Comparison of ENCODE assay signal across 17 cellular contexts in the genomic region with DNA sequence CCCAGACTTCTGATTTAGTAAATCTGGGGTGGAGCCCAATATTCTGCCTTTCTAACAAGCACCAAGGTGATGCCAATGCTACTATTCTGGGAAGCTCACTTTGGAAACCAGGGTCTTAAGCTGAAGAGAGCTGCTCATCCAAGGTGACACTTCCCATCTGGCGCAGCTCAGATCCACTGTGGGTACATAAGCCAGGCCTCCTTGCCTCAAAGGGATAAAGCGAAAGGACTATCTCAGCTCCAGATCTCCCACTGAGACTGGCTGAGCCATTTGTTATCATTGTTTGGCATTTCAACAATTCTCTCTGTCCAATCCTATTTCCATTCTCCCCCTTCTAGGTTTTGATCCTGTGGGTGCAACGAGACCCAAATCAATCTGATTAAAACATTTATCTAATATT.
DNase-seq lines count a peak whose midpoint lies in the region; ATAC-seq and TF ChIP-seq lines count a peak whose summit lies in the region.
"Had no signal": no experiment of that assay in that cellular context is flagged by ENCODE, and none has a peak within 500 bp of the region (broad histone marks: within the 10 kb centered on the region; RNA-seq: fewer than 3 reads in every experiment).

No MANE protein-coding gene starts in this region.

- no peaks in the 10 kb centered on the region for H3K79me2 ChIP-seq in trophoblast cell (ENCODE audit: control insufficient read depth, insufficient read depth, low read length, poor library complexity)

- no peak overlapping the region for H3K14ac ChIP-seq in trophoblast cell (ENCODE audit: low read length)

- no peak overlapping the region for H2BK5ac ChIP-seq in trophoblast cell (ENCODE audit: low read depth, low read length, poor library complexity)

- WGBS in trophoblast cell (ENCODE audit: extremely low coverage, insufficient coverage, insufficient read length), result no CpG with 5 or more reads among the region's 3 CpGs

- no peak overlapping the region for H4K8ac ChIP-seq in trophoblast cell (ENCODE audit: low read depth, low read length)

- H3K4ac ChIP-seq in trophoblast cell (ENCODE audit: low read depth, low read length), result no peak overlapping the region

- H2AFZ ChIP-seq in trophoblast cell (ENCODE audit: insufficient read depth, low read length, poor library complexity), result no peak overlapping the region
- H2AFZ ChIP-seq: GM23338 had no signal

- H2AK5ac ChIP-seq in trophoblast cell (ENCODE audit: low read length), result no peak overlapping the region

- no peak overlapping the region for H2BK12ac ChIP-seq in trophoblast cell (ENCODE audit: low read length)

- no peak overlapping the region for H4K91ac ChIP-seq in trophoblast cell (ENCODE audit: low read depth, low read length)

- H3K4me3 ChIP-seq in BE2C (ENCODE audit: low read depth, low read length), result no peak overlapping the region
- H3K4me3 ChIP-seq in trophoblast cell (ENCODE audit: low read depth, low read length), result no peak overlapping the region
- H3K4me3 ChIP-seq: GM23338, K562 had no signal

- no peaks in the 10 kb centered on the region for H3K9me3 ChIP-seq in BE2C
- no peaks in the 10 kb centered on the region for H3K9me3 ChIP-seq in trophoblast cell (ENCODE audit: insufficient read depth, low read depth, low read length)

- no peak overlapping the region for H3K27ac ChIP-seq in trophoblast cell (ENCODE audit: low read depth, low read length)
- H3K27ac ChIP-seq: C4-2B had no signal

- H3K79me1 ChIP-seq in trophoblast cell (ENCODE audit: low read length), result no peaks in the 10 kb centered on the region

- H2BK120ac ChIP-seq in trophoblast cell (ENCODE audit: insufficient read depth, low read length, poor library complexity), result no peak overlapping the region

- ATAC-seq in GM18867 (IDR thresholded peaks at IDR 0.05; ENCODE audit: unreplicated experiment), result no peak
- no peak for ATAC-seq in GM19035 (IDR thresholded peaks at IDR 0.05; ENCODE audit: unreplicated experiment)
- no peak for ATAC-seq in omental fat pad (ENCODE audit: low FRiP score)
- ATAC-seq: GM23338, K562 had no signal

- H3K18ac ChIP-seq in trophoblast cell (ENCODE audit: low read length), result no peak overlapping the region

- TF ChIP-seq CTCF in BE2C (IDR thresholded peaks at IDR 0.05; ENCODE audit: low read depth, low read length), result no peak
- no peak for TF ChIP-seq CTCF in omental fat pad (IDR thresholded peaks at IDR 0.05)

- H3K36me3 ChIP-seq in BE2C (no peaks in the 10 kb centered on the region), trophoblast cell (ENCODE audit: control insufficient read depth in 1 of 2, insufficient read depth in 2 of 2, low read length in 2 of 2) (no peaks in the 10 kb centered on the region)

- no peak overlapping the region for H4K12ac ChIP-seq in trophoblast cell (ENCODE audit: low read depth, low read length)

- H3K4me1 ChIP-seq in BE2C (no peaks in the 10 kb centered on the region; the same call in 1 of the 2 replicates), trophoblast cell (ENCODE audit: control insufficient read depth in 1 of 2, insufficient read depth in 2 of 2, low read length in 2 of 2) (peaks cover 0 to 3% of the 10 kb centered on the region in 2 experiments)

- peak overlapping the region; percentile 37 for H3K23ac ChIP-seq in trophoblast cell (ENCODE audit: low read length)

- DNase-seq in BE2C (peak; percentile 15), NCI-H82 (lab: John Stamatoyannopoulos, UW) (peak; percentile 87), cerebellar nuclear complex (lab: John Stamatoyannopoulos, UW) (peak; percentile 80 to 89), trophoblast cell (peak in 1 of 2 donors; percentile 18), omental fat pad (ENCODE audit: low spot score) (no peak)
- DNase-seq: 8988T; CD4-positive, alpha-beta memory T cell; DMS153; DMS79 treated with DMSO at 0.1 percent for 48 hours; EL; GF-D8; H7 had no signal

- H3K27me3 ChIP-seq in BE2C (no peaks in the 10 kb centered on the region), trophoblast cell (ENCODE audit: insufficient read depth, low read length) (no peaks in the 10 kb centered on the region)

- no peak overlapping the region for H3K9ac ChIP-seq in trophoblast cell (ENCODE audit: low read length)

- no peak overlapping the region for H3K4me2 ChIP-seq in trophoblast cell (ENCODE audit: low read length)
- H3K4me2 ChIP-seq: GM23338 had no signal
